In the genomic region with DNA sequence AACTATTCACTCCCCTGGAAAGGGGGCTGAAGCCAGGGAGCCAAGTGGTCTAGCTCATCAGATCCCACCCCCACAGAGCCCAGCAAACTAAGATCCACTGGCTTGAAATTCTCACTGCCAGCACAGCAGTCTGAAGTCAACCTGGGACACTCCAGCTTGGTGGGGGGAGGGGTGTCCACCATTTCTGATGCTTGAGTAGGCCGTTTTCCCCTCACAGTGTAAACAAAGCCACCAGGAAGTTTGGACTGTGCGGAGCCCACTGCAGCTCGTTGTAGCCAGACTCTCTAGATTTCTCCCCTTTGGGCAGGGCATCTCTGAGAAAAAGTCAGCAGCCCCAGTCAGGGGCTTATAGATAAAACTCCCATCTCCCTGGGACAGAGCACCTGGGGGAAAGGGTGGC, we compare ENCODE assay signal across 1 cellular context. TPM values are rescaled to one million over a fixed set of nuclear protein-coding genes. Genes with fewer than 3 reads are reported as not detected.
"Had no signal": no experiment of that assay in that cellular context is flagged by ENCODE, and none has a peak within 500 bp of the region (broad histone marks: within the 10 kb centered on the region; RNA-seq: fewer than 3 reads in every experiment).

No MANE protein-coding gene starts in this region.

RNA-seq across cellular contexts. Expression of a gene that starts 27.2 kb away (rescaled TPM):
- polyA plus RNA-seq: IgD-negative memory B cell had no signal
